Comparison of ENCODE assay signal across 15 cellular contexts in the genomic region with DNA sequence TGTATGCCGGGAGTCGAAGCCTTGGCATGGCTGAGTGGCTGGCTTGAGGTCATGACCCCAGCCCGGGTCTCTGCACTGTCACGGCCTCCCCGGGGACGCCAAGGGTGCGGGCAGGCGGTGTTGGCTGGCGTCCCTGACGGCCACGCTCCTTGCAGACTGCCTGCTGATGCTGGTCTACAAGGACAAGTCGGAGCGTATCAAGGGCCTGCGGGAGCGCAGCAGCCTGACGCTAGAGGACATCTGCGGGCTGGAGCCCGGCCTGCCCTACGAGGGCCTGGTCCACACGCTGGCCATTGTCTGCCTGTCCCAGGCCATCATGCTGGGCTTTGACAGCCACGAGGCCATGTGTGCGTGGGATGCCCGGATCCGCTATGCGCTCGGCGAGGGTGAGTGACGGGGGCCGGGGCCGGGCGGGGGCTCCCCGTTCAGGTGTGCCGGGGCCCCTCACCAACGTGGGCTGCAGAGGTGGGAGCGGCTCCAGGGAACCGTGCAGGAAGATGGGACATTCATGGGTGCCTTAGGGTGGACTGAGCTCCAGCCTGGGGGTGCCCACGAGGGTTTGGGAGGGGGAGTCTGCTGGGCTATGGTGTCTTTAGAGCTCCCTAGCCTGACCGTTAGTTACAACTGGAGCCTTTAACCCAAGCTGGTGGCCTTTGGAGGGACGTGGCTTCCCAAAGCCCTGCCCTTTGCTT. TPM values are rescaled to one million over a fixed set of nuclear protein-coding genes. Genes with fewer than 3 reads are reported as not detected.
"Had no signal": no experiment of that assay in that cellular context is flagged by ENCODE, and none has a peak within 500 bp of the region (broad histone marks: within the 10 kb centered on the region; RNA-seq: fewer than 3 reads in every experiment).

No MANE protein-coding gene starts in this region.

- H3K27me3 ChIP-seq: neutrophil had no signal

- H3K36me3 ChIP-seq: neutrophil, suprapubic skin, upper lobe of right lung had no signal

- H3K9me3 ChIP-seq: esophagus muscularis mucosa, neutrophil, suprapubic skin, upper lobe of right lung had no signal

- H3K4me1 ChIP-seq: suprapubic skin, upper lobe of right lung had no signal

- H3K27ac ChIP-seq: dorsolateral prefrontal cortex, esophagus muscularis mucosa, neutrophil, suprapubic skin, upper lobe of right lung had no signal

- ATAC-seq: activated naive CD4-positive, alpha-beta T cell treated with anti-CD3 and anti-CD28 coated beads, Interleukin-2, amount 50 U/mL, for 72 hours; stimulated activated naive CD8-positive, alpha-beta T cell treated with anti-CD3 and anti-CD28 coated beads, Interleukin-15, Interleukin-2, amounts not matched to agents 100 U/mL and 50 U/mL, for 24 hours; upper lobe of right lung had no signal

- H3K4me3 ChIP-seq: dorsolateral prefrontal cortex, esophagus muscularis mucosa, suprapubic skin, upper lobe of right lung had no signal

- FAIRE-seq: keratinocyte had no signal

- DNase-seq: activated effector memory CD4-positive, alpha-beta T cell treated with anti-CD3 and anti-CD28 coated beads, Interleukin-2, amount 50 U/mL, for 16 hours; activated T-cell treated with anti-CD3 and anti-CD28 coated beads, Interleukin-2, amount 50 U/mL, for 24 hours; dorsolateral prefrontal cortex; stimulated activated CD4-positive, alpha-beta T cell treated with anti-CD3 and anti-CD28 coated beads, Interleukin-2, amount 100 ng/mL, for 48 hours; stimulated activated CD8-positive, alpha-beta memory T cell treated with anti-CD3 and anti-CD28 coated beads, Interleukin-4, amount 100 ng/mL, for 48 hours; stimulated activated naive CD8-positive, alpha-beta T cell treated with anti-CD3 and anti-CD28 coated beads, Interleukin-15, Interleukin-2, amounts not matched to agents 100 U/mL and 50 U/mL, for 24 hours; upper lobe of right lung had no signal

RNA-seq across cellular contexts. Expression of a gene that starts 10.3 kb away (rescaled TPM):
- total RNA-seq: activated naive CD4-positive, alpha-beta T cell treated with anti-CD3 and anti-CD28 coated beads, Interleukin-2, amount 50 U/mL, for 72 hours; fibroblast of villous mesenchyme; progenitor cell of endocrine pancreas; T-helper 2 cell treated with Interferon-gamma antibody and Interleukin-4, amounts not matched to agents 100 ng/mL and 5 ng/mL, for 36 hours had no signal

RNA-seq across cellular contexts. Expression of a gene that starts 31.6 kb away (rescaled TPM):
- total RNA-seq: activated naive CD4-positive, alpha-beta T cell treated with anti-CD3 and anti-CD28 coated beads, Interleukin-2, amount 50 U/mL, for 72 hours; fibroblast of villous mesenchyme; suprapubic skin; T-helper 2 cell treated with Interferon-gamma antibody and Interleukin-4, amounts not matched to agents 100 ng/mL and 5 ng/mL, for 36 hours had no signal
